ENCODE assay signal across 12 cellular contexts in genomic region chr7:135321556-135321955, GRCh38.
DNase-seq lines count a peak whose midpoint lies in the region; ATAC-seq, FAIRE-seq and TF ChIP-seq lines count a peak whose summit lies in the region.
"Had no signal": no experiment of that assay in that cellular context is flagged by ENCODE, and none has a peak within 500 bp of the region (broad histone marks: within the 10 kb centered on the region; RNA-seq: fewer than 3 reads in every experiment).

No MANE protein-coding gene starts in this region.

- peak; percentile 15 for DNase-seq in COLO668 (lab: John Stamatoyannopoulos, UW; ENCODE audit: unreplicated experiment)
- DNase-seq in IMR-90 = peak; percentile 17
- DNase-seq in astrocyte of the hippocampus (ENCODE audit: low read depth, low spot score) = peak; percentile 67
- DNase-seq in keratinocyte (ENCODE audit: low read depth, low spot score) = no peak
- DNase-seq in NCI-H1417 (lab: John Stamatoyannopoulos, UW) = no peak
- DNase-seq in NCI-H1417 treated with DMSO at 0.1 percent for 48 hours (lab: John Stamatoyannopoulos, UW) = no peak
- DNase-seq in GM20000 (ENCODE audit: low spot score) = no peak
- DNase-seq: activated gamma-delta T cell, NCI-H1436 had no signal

- no peak for TF ChIP-seq RAD21 in IMR-90 (IDR thresholded peaks at IDR 0.05; ENCODE audit: low read length)

- H2AFZ ChIP-seq in IMR-90 (replicated peaks; ENCODE audit: low read length, poor library complexity) = no peak overlapping the region
- H2AFZ ChIP-seq in keratinocyte (ENCODE audit: control insufficient read depth, low read length) = no peak overlapping the region

- in situ Hi-C loops in IMR-90 (cut with MboI; ENCODE audit: low sequenced_read_pairs) = no loop called here

- H3K27me3 ChIP-seq in IMR-90 (ENCODE audit: control insufficient read depth, insufficient read depth, low read length) (peaks cover 9% of the 10 kb centered on the region), keratinocyte (ENCODE audit: control insufficient read depth, extremely low read depth, insufficient read depth, low read length) (no peaks in the 10 kb centered on the region)

- peaks cover 2% of the 10 kb centered on the region for H3K4me1 ChIP-seq in IMR-90 (ENCODE audit: control insufficient read depth, insufficient read depth, low read length)
- peaks cover 12% of the 10 kb centered on the region for H3K4me1 ChIP-seq in keratinocyte (ENCODE audit: control insufficient read depth, extremely low read depth, insufficient read depth, low read length)

- no peak overlapping the region for H2AK5ac ChIP-seq in IMR-90 (ENCODE audit: low read depth, low read length)

- H3K9me1 ChIP-seq in IMR-90 (ENCODE audit: insufficient read depth, low read length) = no peaks in the 10 kb centered on the region
- no peaks in the 10 kb centered on the region for H3K9me1 ChIP-seq in keratinocyte (ENCODE audit: control insufficient read depth, extremely low read depth, insufficient read depth, low read length)

- H4K8ac ChIP-seq in IMR-90 (ENCODE audit: low read depth in 2 of 2, low read length in 2 of 2) = no peak overlapping the region

- no peaks in the 10 kb centered on the region for H3K79me1 ChIP-seq in IMR-90 (ENCODE audit: low read depth in 1 of 2, low read length in 2 of 2)

- H3K4me2 ChIP-seq in IMR-90 (ENCODE audit: low read depth, low read length) (no peak overlapping the region), keratinocyte (ENCODE audit: control insufficient read depth, extremely low read depth, insufficient read depth, low read depth, low read length) (no peak overlapping the region)

- dilution Hi-C loops in IMR-90 (cut with HindIII; ENCODE audit: low sequenced_read_pairs, unreplicated experiment) (no loop called here), keratinocyte (cut with MboI; ENCODE audit: extremely low pct_ligation_motif_present, low sequenced_read_pairs) (no loop called here)

- FAIRE-seq in keratinocyte (lab: Jason Lieb, UNC) = peak; percentile 75
- FAIRE-seq: D721Med had no signal

- no peak overlapping the region for H2BK20ac ChIP-seq in IMR-90 (ENCODE audit: low read depth, low read length)

- no peak overlapping the region for H4K5ac ChIP-seq in IMR-90 (ENCODE audit: low read depth, low read length)

- H3K14ac ChIP-seq in IMR-90 (replicated peaks; ENCODE audit: low read depth, low read length) = no peak overlapping the region

- H3K4me3 ChIP-seq in IMR-90 (ENCODE audit: insufficient read depth, low read depth, low read length) (no peak overlapping the region), keratinocyte (ENCODE audit: control insufficient read depth in 2 of 3, extremely low read depth in 1 of 3, insufficient read depth in 2 of 3, low read depth in 1 of 3, low read length in 3 of 3) (no peak overlapping the region)
- H3K4me3 ChIP-seq: SK-N-MC had no signal

- CTCF ChIA-PET in IMR-90 (lab: Yijun Ruan, JAX) = interaction anchor here (0.8 kb wide), 1 partner anchor 40 kb away, joined by 3 read pairs; no protein-coding TSS in a partner anchor

- H2BK15ac ChIP-seq in IMR-90 (ENCODE audit: low read depth, low read length) = no peak overlapping the region

- no peaks in the 10 kb centered on the region for H3K9me3 ChIP-seq in IMR-90 (ENCODE audit: control insufficient read depth, insufficient read depth, low read length)
- H3K9me3 ChIP-seq in keratinocyte (ENCODE audit: control insufficient read depth, low read depth, low read length) = no peaks in the 10 kb centered on the region

- no peaks in the 10 kb centered on the region for H3K79me2 ChIP-seq in keratinocyte (ENCODE audit: control insufficient read depth, insufficient read depth, low read length)

- WGBS in IMR-90 (ENCODE audit: extremely low coverage in 2 of 2, insufficient read length in 1 of 2), 2 experiments = no CpG with 5 or more reads among the region's 4 CpGs

- H3K9ac ChIP-seq in IMR-90 (ENCODE audit: low read depth, low read length) (no peak overlapping the region), keratinocyte (ENCODE audit: control insufficient read depth, extremely low read depth, insufficient read depth, low read length) (no peak overlapping the region)

- H3K27ac ChIP-seq in IMR-90 (ENCODE audit: insufficient read depth, low read length) (no peak overlapping the region), keratinocyte (ENCODE audit: control insufficient read depth, insufficient read depth, low read length) (no peak overlapping the region)
- H3K27ac ChIP-seq: SK-N-MC had no signal

- no peak overlapping the region for H2BK5ac ChIP-seq in IMR-90 (ENCODE audit: low read depth, low read length, poor library complexity, severe bottlenecking)

- no peak overlapping the region for H3K4ac ChIP-seq in IMR-90 (ENCODE audit: low read depth, low read length)

- H3K23ac ChIP-seq in IMR-90 (ENCODE audit: low read depth, low read length) = no peak overlapping the region

- TF ChIP-seq POLR2A in IMR-90 (IDR thresholded peaks at IDR 0.05; ENCODE audit: low read depth, low read length) = no peak

- POLR2A ChIA-PET in IMR-90 (lab: Charles Lee; ENCODE audit: unreplicated experiment) = no interaction called here

- ATAC-seq in IMR-90 (ENCODE audit: low read depth) (no peak; the same call in 1 of the 2 replicates), HG03039 (IDR thresholded peaks at IDR 0.05; ENCODE audit: unreplicated experiment) (no peak)

- H3K56ac ChIP-seq in IMR-90 (ENCODE audit: extremely low read depth, insufficient read depth, low read length) = no peak overlapping the region

- no peak overlapping the region for H4K91ac ChIP-seq in IMR-90 (ENCODE audit: insufficient read depth, low read depth, low read length)

- intact Hi-C loops in IMR-90 (cut with micrococcal nuclease) = no loop called here

- no peak for TF ChIP-seq CTCF in IMR-90 (conservative IDR thresholded peaks at IDR 0.05; ENCODE audit: low read depth, low read length)
- no peak for TF ChIP-seq CTCF in keratinocyte (optimal IDR thresholded peaks at IDR 0.05 in 1 of 3, IDR thresholded peaks at IDR 0.05 in 1 of 3, conservative IDR thresholded peaks at IDR 0.05 in 1 of 3; ENCODE audit: extremely low read depth in 1 of 3, insufficient read depth in 2 of 3, low read length in 3 of 3)
- TF ChIP-seq CTCF in GM20000 (IDR thresholded peaks at IDR 0.05; ENCODE audit: extremely low read depth, missing control alignments) = no peak

- H4K20me1 ChIP-seq in IMR-90 (ENCODE audit: insufficient read depth, low read length) (no peaks in the 10 kb centered on the region), keratinocyte (ENCODE audit: control insufficient read depth, extremely low read depth, insufficient read depth, low read length) (no peaks in the 10 kb centered on the region)

- no peak overlapping the region for H2AK9ac ChIP-seq in IMR-90 (replicated peaks; ENCODE audit: low read depth, low read length, poor library complexity)

- H2BK120ac ChIP-seq in IMR-90 (ENCODE audit: low read depth, low read length) = no peak overlapping the region

- BruUV-seq in IMR-90 (replicated peaks; lab: Mats Ljungman, UMichigan) = no TSS peak

- H3K36me3 ChIP-seq in IMR-90 (ENCODE audit: control insufficient read depth, insufficient read depth, low read length) = no peaks in the 10 kb centered on the region
- H3K36me3 ChIP-seq in keratinocyte (ENCODE audit: control insufficient read depth in 2 of 2, extremely low read depth in 1 of 2, insufficient read depth in 2 of 2, low read length in 2 of 2) = no peaks in the 10 kb centered on the region

- H3K18ac ChIP-seq in IMR-90 (ENCODE audit: low read depth, low read length) = no peak overlapping the region

TF ChIP-seq in IMR-90, 13 proteins besides CTCF, POLR2A, EP300 and RAD21:
- TF ChIP-seq NFE2L2 (IDR thresholded peaks at IDR 0.05; ENCODE audit: low read depth, low read length) = no peak
- TF ChIP-seq BHLHE40 (IDR thresholded peaks at IDR 0.05; ENCODE audit: low read depth, low read length) = no peak
- TF ChIP-seq USF2 (IDR thresholded peaks at IDR 0.05; ENCODE audit: low read depth, low read length) = no peak
- no peak for TF ChIP-seq CHD1 (IDR thresholded peaks at IDR 0.05; ENCODE audit: low read depth, low read length)
- TF ChIP-seq MXI1 (IDR thresholded peaks at IDR 0.05; ENCODE audit: borderline replicate concordance, low read depth, low read length) = no peak
- no peak for TF ChIP-seq FOS (IDR thresholded peaks at IDR 0.05; ENCODE audit: low read depth, low read length)
- no peak for TF ChIP-seq SMC3 (IDR thresholded peaks at IDR 0.05; ENCODE audit: low read depth, low read length)
- no peak for TF ChIP-seq CEBPB (IDR thresholded peaks at IDR 0.05; ENCODE audit: low read depth, low read length)

Comparison
In these comparisons a context has a peak if more than half of its experiments do, and no peak if none do; other contexts are left out.
1. DNase-seq: peak in COLO668 (single experiment), IMR-90 (single experiment) and astrocyte of the hippocampus (single experiment); none in keratinocyte (single experiment), NCI-H1417 (0 of 3), NCI-H1417 treated with DMSO at 0.1 percent for 48 hours (single experiment) and GM20000 (single experiment).